Comparison of ENCODE assay signal across 1 cellular context in genomic region chr12:57078519-57079404, GRCh38.
TF ChIP-seq lines count a peak whose summit lies in the region.

TSS of gene NEMP1 (minus strand) at chr12:57078791. CDS start at chr12:57078745, 46 bp downstream.

TF ChIP-seq in WTC11, 78 proteins besides CTCF, POLR2A, EP300 and RAD21 (continued from another document):
- TF ChIP-seq ATF6 (CRISPR knock-in tag; IDR thresholded peaks at IDR 0.05) (no peak), ZNF671 (CRISPR knock-in tag; IDR thresholded peaks at IDR 0.05) (no peak), NFYB (CRISPR knock-in tag; conservative IDR thresholded peaks at IDR 0.05; ENCODE audit: low read depth) (peak; percentile 94), NR1H2 (CRISPR knock-in tag; IDR thresholded peaks at IDR 0.05) (no peak), USF1 (CRISPR knock-in tag; IDR thresholded peaks at IDR 0.05) (peak; percentile 92)
